Comparison of ENCODE assay signal across 27 cellular contexts in the genomic region with DNA sequence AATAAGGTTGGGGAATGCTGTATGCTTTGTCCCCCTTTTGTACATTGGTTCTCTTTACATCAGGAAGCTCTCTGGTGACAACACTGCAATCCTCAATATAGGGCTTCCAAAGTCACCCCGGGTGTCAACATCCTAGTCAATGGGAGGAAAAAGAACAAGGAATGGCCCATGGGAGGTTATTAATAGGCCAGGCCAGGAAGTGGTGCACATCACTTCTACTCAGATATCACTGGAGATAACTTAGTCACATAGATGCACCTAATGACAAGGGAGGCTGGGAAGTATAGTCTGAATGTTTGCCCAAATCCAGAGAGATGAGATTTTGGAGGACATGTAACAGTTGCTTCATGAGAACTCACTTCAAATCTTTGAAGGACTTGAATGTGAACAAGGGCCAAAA.
"Had no signal": no experiment of that assay in that cellular context is flagged by ENCODE, and none has a peak within 500 bp of the region (broad histone marks: within the 10 kb centered on the region; RNA-seq: fewer than 3 reads in every experiment).

No MANE protein-coding gene starts in this region.

- H3K4me1 Mint-ChIP-seq: naive thymus-derived CD4-positive, alpha-beta T cell; natural killer cell; nephron; neural progenitor cell; stimulated activated effector memory CD8-positive, alpha-beta T cell treated with anti-CD3 and anti-CD28 coated beads, Interleukin-12 subunit alpha, Interleukin-12 subunit beta, amount 100 ng/mL, for 72 hours; stimulated activated naive B cell treated with anti-CD40 and anti-IgM and Interleukin-4, amounts not matched to agents 10 μg/mL and 1 μg/mL and 100 μg/mL, for 72 hours had no signal

- H3K4me1 ChIP-seq: neural progenitor cell, parathyroid adenoma, right lobe of liver, sigmoid colon, stomach, thyroid gland, transverse colon, upper lobe of left lung, vagina had no signal

- H3K4me3 Mint-ChIP-seq: naive thymus-derived CD4-positive, alpha-beta T cell; natural killer cell; nephron; neural progenitor cell; stimulated activated effector memory CD8-positive, alpha-beta T cell treated with anti-CD3 and anti-CD28 coated beads, Interleukin-12 subunit alpha, Interleukin-12 subunit beta, amount 100 ng/mL, for 72 hours; stimulated activated naive B cell treated with anti-CD40 and anti-IgM and Interleukin-4, amounts not matched to agents 10 μg/mL and 1 μg/mL and 100 μg/mL, for 72 hours; stimulated activated naive CD8-positive, alpha-beta T cell treated with anti-CD3 and anti-CD28 coated beads, Interleukin-15, Interleukin-2, amounts not matched to agents 100 ng/mL and 50 ng/mL, for 24 hours had no signal

- H3K27me3 ChIP-seq: neural progenitor cell, ovary, right lobe of liver, sigmoid colon, stomach, thyroid gland, transverse colon, upper lobe of left lung, vagina had no signal

- H3K9ac ChIP-seq: neural progenitor cell, parathyroid adenoma had no signal

- H3K9me3 Mint-ChIP-seq: natural killer cell; stimulated activated effector memory CD8-positive, alpha-beta T cell treated with anti-CD3 and anti-CD28 coated beads, Interleukin-12 subunit alpha, Interleukin-12 subunit beta, amount 100 ng/mL, for 72 hours had no signal

- H3K36me3 Mint-ChIP-seq: natural killer cell; neural progenitor cell; stimulated activated effector memory CD8-positive, alpha-beta T cell treated with anti-CD3 and anti-CD28 coated beads, Interleukin-12 subunit alpha, Interleukin-12 subunit beta, amount 100 ng/mL, for 72 hours; stimulated activated naive B cell treated with anti-CD40 and anti-IgM and Interleukin-4, amounts not matched to agents 10 μg/mL and 1 μg/mL and 100 μg/mL, for 72 hours had no signal

- H3K36me3 ChIP-seq: neural progenitor cell, ovary, right lobe of liver, sigmoid colon, stomach, thoracic aorta, thyroid gland, transverse colon, upper lobe of left lung, vagina had no signal

- DNase-seq: naive thymus-derived CD4-positive, alpha-beta T cell; natural killer cell; occipital lobe; ovary; posterior cingulate gyrus; right cardiac atrium; right lobe of liver; small intestine; stimulated activated CD4-positive, alpha-beta T cell treated with anti-CD3 and anti-CD28 coated beads, Interleukin-15, amount 100 ng/mL, for 24 hours; stimulated activated CD4-positive, alpha-beta T cell treated with anti-CD3 and anti-CD28 coated beads, Interleukin-2, amount 100 ng/mL, for 24 hours; stimulated activated CD4-positive, alpha-beta T cell treated with anti-CD3 and anti-CD28 coated beads, Interleukin-2, amount 100 ng/mL, for 48 hours; stimulated activated CD4-positive, alpha-beta T cell treated with anti-CD3 and anti-CD28 coated beads, Interleukin-4, amount 100 ng/mL, for 24 hours; stimulated activated naive B cell treated with anti-CD40 and anti-IgM and Interleukin-4, amounts not matched to agents 10 μg/mL and 1 μg/mL and 100 μg/mL, for 72 hours; stimulated activated naive CD4-positive, alpha-beta T cell treated with Interleukin-2 at 50 U/mL for 16 hours; stomach; thyroid gland; transverse colon; upper lobe of left lung had no signal

- H3K4me3 ChIP-seq: neural progenitor cell, ovary, right lobe of liver, sigmoid colon, stomach, thoracic aorta, thyroid gland, transverse colon, upper lobe of left lung, vagina had no signal

- H3K79me2 ChIP-seq: parathyroid adenoma had no signal

- H3K27me3 Mint-ChIP-seq: stimulated activated naive CD8-positive, alpha-beta T cell treated with anti-CD3 and anti-CD28 coated beads, Interleukin-15, Interleukin-2, amounts not matched to agents 100 ng/mL and 50 ng/mL, for 24 hours had no signal

- H3K27ac ChIP-seq: neural progenitor cell, ovary, parathyroid adenoma, right lobe of liver, sigmoid colon, stomach, thoracic aorta, thyroid gland, transverse colon, upper lobe of left lung, vagina had no signal

- ATAC-seq: naive thymus-derived CD4-positive, alpha-beta T cell; natural killer cell; right cardiac atrium; right lobe of liver; stimulated activated effector memory CD8-positive, alpha-beta T cell treated with anti-CD3 and anti-CD28 coated beads, Interleukin-12 subunit alpha, Interleukin-12 subunit beta, amount 100 ng/mL, for 72 hours; stimulated activated naive B cell treated with anti-CD40 and anti-IgM and Interleukin-4, amounts not matched to agents 10 μg/mL and 1 μg/mL and 100 μg/mL, for 72 hours had no signal

- H3K9me3 ChIP-seq: ovary, right lobe of liver, thoracic aorta, thyroid gland, vagina had no signal

- H3K4me2 ChIP-seq: neural progenitor cell had no signal

- H2AFZ ChIP-seq: neural progenitor cell, parathyroid adenoma had no signal

- H3K27ac Mint-ChIP-seq: naive thymus-derived CD4-positive, alpha-beta T cell; natural killer cell; nephron; neural progenitor cell; progenitor cell of endocrine pancreas; stimulated activated effector memory CD8-positive, alpha-beta T cell treated with anti-CD3 and anti-CD28 coated beads, Interleukin-12 subunit alpha, Interleukin-12 subunit beta, amount 100 ng/mL, for 72 hours; stimulated activated naive B cell treated with anti-CD40 and anti-IgM and Interleukin-4, amounts not matched to agents 10 μg/mL and 1 μg/mL and 100 μg/mL, for 72 hours; stimulated activated naive CD8-positive, alpha-beta T cell treated with anti-CD3 and anti-CD28 coated beads, Interleukin-15, Interleukin-2, amounts not matched to agents 100 ng/mL and 50 ng/mL, for 24 hours had no signal
